In genomic region chr16:71645450-71645849, GRCh38 we compare ENCODE assay signal across 9 cellular contexts. TPM values are rescaled to one million over a fixed set of nuclear protein-coding genes. Genes with fewer than 3 reads are reported as not detected.
DNase-seq lines count a peak whose midpoint lies in the region; ATAC-seq, FAIRE-seq and TF ChIP-seq lines count a peak whose summit lies in the region.
"Had no signal": no experiment of that assay in that cellular context is flagged by ENCODE, and none has a peak within 500 bp of the region (broad histone marks: within the 10 kb centered on the region; RNA-seq: fewer than 3 reads in every experiment).

No MANE protein-coding gene starts in this region.

- H3K36me3 Mint-ChIP-seq in activated T-cell treated with anti-CD3 and anti-CD28 coated beads, Interleukin-2, amount 50 U/mL, for 72 hours (ENCODE audit: insufficient read depth in 2 of 2) = no peaks in the 10 kb centered on the region

- no peaks in the 10 kb centered on the region for H3K79me2 ChIP-seq in H1 (ENCODE audit: control insufficient read depth in 1 of 2, insufficient read depth in 2 of 2, low read length in 2 of 2)

- H2BK5ac ChIP-seq in H1 (ENCODE audit: low read depth, low read length) = no peak overlapping the region

- H3K9me3 Mint-ChIP-seq in activated T-cell treated with anti-CD3 and anti-CD28 coated beads, Interleukin-2, amount 50 U/mL, for 72 hours = no peaks in the 10 kb centered on the region
- H3K9me3 Mint-ChIP-seq: stimulated activated naive CD8-positive, alpha-beta T cell treated with anti-CD3 and anti-CD28 coated beads, Interleukin-15, Interleukin-2, amounts not matched to agents 100 ng/mL and 50 ng/mL, for 24 hours had no signal

- peak; percentile 67 to 78 for TF ChIP-seq RAD21 in H1 (IDR thresholded peaks at IDR 0.05 in 1 of 2, conservative IDR thresholded peaks at IDR 0.05 in 1 of 2; ENCODE audit: low read depth in 2 of 2, low read length in 2 of 2)

- CTCF ChIA-PET in H1 (lab: Charles Lee; ENCODE audit: partially characterized antibody) = interaction anchor here (1.0 to 5.2 kb wide), 12 partner anchors 10 to 232 kb away, joined by 3 to 26 read pairs (median 6); no protein-coding TSS in a partner anchor

- no peaks in the 10 kb centered on the region for H3K23me2 ChIP-seq in H1 (ENCODE audit: low read depth, low read length)

- H3K27me3 Mint-ChIP-seq in activated T-cell treated with anti-CD3 and anti-CD28 coated beads, Interleukin-2, amount 50 U/mL, for 72 hours (ENCODE audit: low read depth) = no peaks in the 10 kb centered on the region
- H3K27me3 Mint-ChIP-seq: stimulated activated naive CD8-positive, alpha-beta T cell treated with anti-CD3 and anti-CD28 coated beads, Interleukin-15, Interleukin-2, amounts not matched to agents 100 ng/mL and 50 ng/mL, for 24 hours had no signal

- POLR2A ChIA-PET in H1 (lab: Charles Lee; ENCODE audit: partially characterized antibody) = no interaction called here

- no peak overlapping the region for H2AK5ac ChIP-seq in H1 (ENCODE audit: low read depth, low read length)

- H3K23ac ChIP-seq in H1 (ENCODE audit: insufficient read length) = no peak overlapping the region

- no peak overlapping the region for H4K8ac ChIP-seq in H1 (ENCODE audit: extremely low read depth, insufficient read depth, low read length)

- H3K79me1 ChIP-seq in H1 (ENCODE audit: low read depth, low read length) = no peaks in the 10 kb centered on the region

- TF ChIP-seq POLR2A in H1 (IDR thresholded peaks at IDR 0.05; ENCODE audit: control extremely low read depth in 1 of 2, low read depth in 2 of 2, low read length in 2 of 2) = no peak

- H3K9ac ChIP-seq in H1 (replicated peaks in 1 of 4; ENCODE audit: extremely low read depth in 1 of 4, low read depth in 3 of 4, low read length in 3 of 4) = no peak overlapping the region

- H2BK15ac ChIP-seq in H1 (ENCODE audit: low read length) = no peak overlapping the region

- H3K18ac ChIP-seq in H1 (ENCODE audit: extremely low read depth, low read length) = no peak overlapping the region

- FAIRE-seq in H1 (lab: Jason Lieb, UNC) = peak; percentile 78

- no peak overlapping the region for H3K27ac ChIP-seq in H1 (ENCODE audit: low read depth, low read length)

- DNase-seq in AG08395 (ENCODE audit: low spot score) (peak; percentile 42), NCI-H748 (lab: John Stamatoyannopoulos, UW; ENCODE audit: unreplicated experiment) (peak; percentile 36), H1 (ENCODE audit: low read depth in 1 of 2, low spot score in 2 of 2) (no peak), skeletal muscle cell (ENCODE audit: low read depth) (peak; percentile 9)
- DNase-seq in stimulated activated CD4-positive, alpha-beta T cell treated with anti-CD3 and anti-CD28 coated beads, Interleukin-2, amount 100 ng/mL, for 48 hours = no peak
- DNase-seq in activated T-cell treated with anti-CD3 and anti-CD28 coated beads, Interleukin-2, amount 50 U/mL, for 72 hours = no peak

- H2BK20ac ChIP-seq in H1 (ENCODE audit: low read length) = no peak overlapping the region

- H3K14ac ChIP-seq in H1 (ENCODE audit: insufficient read length) = no peak overlapping the region

- no peak overlapping the region for H3K56ac ChIP-seq in H1 (replicated peaks; ENCODE audit: insufficient read length, low read depth, low read length)

- no peak overlapping the region for H3K4me3 Mint-ChIP-seq in activated T-cell treated with anti-CD3 and anti-CD28 coated beads, Interleukin-2, amount 50 U/mL, for 72 hours
- H3K4me3 Mint-ChIP-seq: stimulated activated naive CD8-positive, alpha-beta T cell treated with anti-CD3 and anti-CD28 coated beads, Interleukin-15, Interleukin-2, amounts not matched to agents 100 ng/mL and 50 ng/mL, for 24 hours had no signal

- H3K27ac Mint-ChIP-seq in activated T-cell treated with anti-CD3 and anti-CD28 coated beads, Interleukin-2, amount 50 U/mL, for 72 hours = no peak overlapping the region
- H3K27ac Mint-ChIP-seq: stimulated activated naive CD8-positive, alpha-beta T cell treated with anti-CD3 and anti-CD28 coated beads, Interleukin-15, Interleukin-2, amounts not matched to agents 100 ng/mL and 50 ng/mL, for 24 hours had no signal

- TF ChIP-seq CTCF in GM12875 (IDR thresholded peaks at IDR 0.05; ENCODE audit: borderline replicate concordance, insufficient read depth, low read depth, low read length) (peak; percentile 46), H1 (IDR thresholded peaks at IDR 0.05; ENCODE audit: control extremely low read depth in 1 of 3, insufficient read depth in 1 of 3, low read depth in 1 of 3, low read length in 3 of 3) (peak; percentile 54 to 79 (median 77))

- peaks cover 2 to 11% of the 10 kb centered on the region in 2 experiments for H4K20me1 ChIP-seq in H1 (replicated peaks in 1 of 2; ENCODE audit: control insufficient read depth in 1 of 2, insufficient read depth in 2 of 2, low read length in 2 of 2)

- H4K5ac ChIP-seq in H1 (ENCODE audit: insufficient read length, low read depth, low read length) = no peak overlapping the region

- WGBS in H1 (ENCODE audit: extremely low coverage in 1 of 2, insufficient coverage in 1 of 2, insufficient read length in 1 of 2, insufficient replicate concordance in 2 of 2, low coverage in 1 of 2, low lambda C conversion rate in 2 of 2, missing lambda C conversion rate in 1 of 2), 2 experiments = 77% methylated on average over 4 of the region's 4 CpGs; no CpG with 5 or more reads in 1 of the 2 experiments

- no peak overlapping the region for H2AFZ ChIP-seq in H1 (ENCODE audit: low read length)

- H2BK120ac ChIP-seq in H1 (replicated peaks; ENCODE audit: low read depth, low read length) = no peak overlapping the region

- TF ChIP-seq EP300 in H1 (IDR thresholded peaks at IDR 0.05; ENCODE audit: borderline replicate concordance in 1 of 2, low read depth in 2 of 2, low read length in 2 of 2) = no peak

- no peak overlapping the region for H3K4me2 ChIP-seq in H1 (ENCODE audit: insufficient read depth in 1 of 2, low read depth in 2 of 2, low read length in 2 of 2)

- H3K9me3 ChIP-seq in H1 (ENCODE audit: insufficient read depth in 2 of 2, low read depth in 1 of 2, low read length in 1 of 2) = no peaks in the 10 kb centered on the region

- no peak overlapping the region for H3K4ac ChIP-seq in H1 (replicated peaks; ENCODE audit: insufficient read length, low read depth, low read length)

- no peaks in the 10 kb centered on the region for H3K27me3 ChIP-seq in H1 (replicated peaks in 1 of 4; ENCODE audit: control insufficient read depth in 3 of 4, extremely low read depth in 1 of 4, insufficient read depth in 3 of 4, low read length in 3 of 4)

- no peak for ATAC-seq in activated T-cell treated with anti-CD3 and anti-CD28 coated beads, Interleukin-2, amount 50 U/mL, for 72 hours (replicated peaks in 1 of 2)
- ATAC-seq in GM18858 (IDR thresholded peaks at IDR 0.05; ENCODE audit: unreplicated experiment) = no peak

- H3K4me3 ChIP-seq in GM12875 (ENCODE audit: low read depth, low read length) = no peak overlapping the region
- H3K4me3 ChIP-seq in H1 (ENCODE audit: extremely low read depth in 1 of 4, insufficient read depth in 2 of 4, low read depth in 3 of 4, low read length in 4 of 4) = no peak overlapping the region
- H3K4me3 ChIP-seq in skeletal muscle cell (ENCODE audit: low read depth, low read length) = no peak overlapping the region

- no peaks in the 10 kb centered on the region for H3K4me1 Mint-ChIP-seq in activated T-cell treated with anti-CD3 and anti-CD28 coated beads, Interleukin-2, amount 50 U/mL, for 72 hours (ENCODE audit: low read depth)

- H3K36me3 ChIP-seq in H1 (ENCODE audit: control insufficient read depth in 2 of 4, insufficient read depth in 4 of 4, low read length in 3 of 4) = peaks cover 0 to 15% (median 3%) of the 10 kb centered on the region in 4 experiments; a peak in 6 of 8 replicates

- no peak overlapping the region for H2BK12ac ChIP-seq in H1 (ENCODE audit: low read depth, low read length)

- H4K91ac ChIP-seq in H1 (replicated peaks; ENCODE audit: insufficient read length, low read length) = no peak overlapping the region

- H3K4me1 ChIP-seq in H1 (replicated peaks in 1 of 4; ENCODE audit: control insufficient read depth in 3 of 4, insufficient read depth in 4 of 4, low read length in 3 of 4) = no peaks in the 10 kb centered on the region

TF ChIP-seq in H1, 55 proteins besides CTCF, POLR2A, EP300 and RAD21 (continues in another document):
- no peak for TF ChIP-seq TAF1 (IDR thresholded peaks at IDR 0.05; ENCODE audit: low read depth, low read length)
- no peak for TF ChIP-seq ZNF274 (IDR thresholded peaks at IDR 0.05; ENCODE audit: borderline replicate concordance, extremely low read depth, low read length)
- no peak for TF ChIP-seq ATF2 (IDR thresholded peaks at IDR 0.05; ENCODE audit: low read length)
- no peak for TF ChIP-seq KDM1A (IDR thresholded peaks at IDR 0.05; ENCODE audit: borderline replicate concordance, low read length)
- TF ChIP-seq HDAC6 (IDR thresholded peaks at IDR 0.05; ENCODE audit: low read depth, low read length) = no peak
- TF ChIP-seq RXRA (IDR thresholded peaks at IDR 0.05; ENCODE audit: insufficient read depth, low read depth, low read length) = no peak
- TF ChIP-seq TAF7 (optimal IDR thresholded peaks at IDR 0.05; ENCODE audit: borderline replicate concordance, low read depth, low read length) = no peak
- no peak for TF ChIP-seq SP2 (IDR thresholded peaks at IDR 0.05; ENCODE audit: low read length)
- TF ChIP-seq SIRT6 (IDR thresholded peaks at IDR 0.05; ENCODE audit: low read length) = no peak
- no peak for TF ChIP-seq MAFK (IDR thresholded peaks at IDR 0.05; ENCODE audit: low read depth, low read length)

RNA-seq across cellular contexts. Expression of gene MARVELD3, which starts 19.5 kb away (rescaled TPM):
- total RNA-seq in H1 (2021; fragmentation: NEBNext Ultra II Directional; extraction: Animal tissue kit (Norgen Biotek cat#: 25700)) = 34.8 TPM in 2 replicates
- 18.0 and 18.4 TPM in 2 replicates for polyA plus RNA-seq in H1 (2011; rRNA removed)
- 20.3 TPM for polyA plus RNA-seq in H1 (2011; cell fraction: cytosol; rRNA removed)
- polyA plus RNA-seq in H1 (2011; cell fraction: nucleus; rRNA removed) = 20.3 TPM
- polyA plus RNA-seq in H1 (2012, experiment 1 of 2) = 22.8 to 31.1 TPM (median 26.2 TPM) in 4 replicates
- polyA plus RNA-seq in H1 (2012, experiment 2 of 2) = 12.3 TPM
- polyA plus RNA-seq in H1 (2013, experiment 1 of 2) = 40.3 TPM
- polyA plus RNA-seq in H1 (2013, experiment 2 of 2) = 41.3 TPM
- polyA minus RNA-seq in H1 (2011; rRNA and poly(A)+ RNA removed) = 18.9 and 34.9 TPM in 2 replicates
- polyA minus RNA-seq in H1 (2011; cell fraction: cytosol; rRNA and poly(A)+ RNA removed) = 15.1 TPM
- polyA minus RNA-seq in H1 (2011; cell fraction: nucleus; rRNA and poly(A)+ RNA removed) = 18.2 TPM
- total RNA-seq in activated T-cell treated with anti-CD3 and anti-CD28 coated beads, Interleukin-2, amount 50 U/mL, for 72 hours = not detected

Comparison
In these comparisons a context has a peak if more than half of its experiments do, and no peak if none do; other contexts are left out.
1. DNase-seq: peak in AG08395 (single experiment), NCI-H748 (single experiment) and skeletal muscle cell (single experiment); none in H1 (0 of 2), stimulated activated CD4-positive, alpha-beta T cell treated with anti-CD3 and anti-CD28 coated beads, Interleukin-2, amount 100 ng/mL, for 48 hours (0 of 2) and activated T-cell treated with anti-CD3 and anti-CD28 coated beads, Interleukin-2, amount 50 U/mL, for 72 hours (0 of 2).
2. RNA of gene MARVELD3, which starts 19.5 kb away (total RNA-seq): 34.8 TPM in H1; not detected in activated T-cell treated with anti-CD3 and anti-CD28 coated beads, Interleukin-2, amount 50 U/mL, for 72 hours; every median in the first group is over 10 times any median in the second.